ENCODE assay signal across 7 cellular contexts in genomic region chr19:29784598-29785223, GRCh38.
"Had no signal": no experiment of that assay in that cellular context is flagged by ENCODE, and none has a peak within 500 bp of the region (broad histone marks: within the 10 kb centered on the region; RNA-seq: fewer than 3 reads in every experiment).

No MANE protein-coding gene starts in this region.

- H2AFZ ChIP-seq: GM23338 had no signal

- DNase-seq: H7, HFFc6, IMR-90, KG1 had no signal

- H3K9me3 ChIP-seq: HAP-1 had no signal

- H3K27ac Mint-ChIP-seq: GM23338, HFFc6 had no signal

- H3K4me2 ChIP-seq: GM23338 had no signal

- H3K4me1 ChIP-seq: HAP-1 had no signal

- H3K36me3 ChIP-seq: HAP-1 had no signal

- H3K4me3 Mint-ChIP-seq: GM23338, HFFc6 had no signal

- H3K9me3 Mint-ChIP-seq: GM23338, HFFc6 had no signal

- H3K4me3 ChIP-seq: GM23338, HAP-1, K562 had no signal
